Comparison of ENCODE assay signal across 1 cellular context in the genomic region with DNA sequence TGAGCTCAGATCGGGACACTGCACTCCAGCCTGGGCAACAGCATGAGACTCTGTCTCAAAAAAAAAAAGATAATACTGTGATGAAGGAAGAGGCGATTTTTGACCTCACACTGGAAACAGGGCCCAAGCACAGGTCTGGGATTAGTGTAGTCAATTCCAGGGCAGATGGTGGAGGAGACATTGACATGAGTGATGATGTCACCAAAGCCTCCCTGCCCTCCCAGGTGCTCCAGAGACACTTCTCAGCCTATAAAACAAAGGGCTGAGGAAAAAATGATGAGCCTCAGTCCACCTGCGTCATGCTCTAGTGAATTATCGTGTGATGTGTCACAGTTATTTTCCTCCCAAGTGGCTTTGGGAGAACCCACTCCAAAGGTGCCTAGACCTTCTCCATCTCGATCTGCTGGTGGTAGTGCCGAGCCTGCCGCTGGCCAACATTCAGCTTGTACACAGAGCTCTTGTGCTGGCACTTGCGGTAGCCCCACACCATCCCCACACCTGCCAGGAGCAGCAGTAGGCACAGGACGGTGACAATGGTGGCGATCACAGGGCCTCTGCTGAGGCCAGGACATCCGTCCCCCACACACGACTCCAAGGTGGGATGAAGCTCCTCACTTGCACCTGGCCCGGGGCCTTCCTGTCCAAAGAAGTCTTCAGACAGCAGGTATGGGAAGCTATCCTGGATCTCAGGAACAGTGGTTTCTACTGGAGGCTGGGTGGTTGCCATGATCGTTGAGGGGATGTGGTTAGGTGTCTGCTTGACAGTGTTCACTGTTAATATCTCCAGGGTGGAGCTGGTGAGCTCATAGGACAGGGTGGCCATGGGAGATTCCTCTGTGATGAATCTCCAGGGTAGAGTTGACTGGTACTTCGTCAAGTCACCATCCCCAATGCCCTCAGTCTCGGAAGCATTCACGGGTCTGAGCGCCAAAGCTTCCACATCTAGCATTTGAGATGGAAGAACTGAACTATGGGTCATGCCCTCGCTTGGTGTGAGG.
A peak's percentile ranks its signal among the peaks of the same experiment; 100 is the strongest.
TF ChIP-seq lines count a peak whose summit lies in the region.

No MANE protein-coding gene starts in this region.

TF ChIP-seq in K562, 482 proteins besides CTCF, POLR2A, EP300 and RAD21:
- TF ChIP-seq, protein P1, sequence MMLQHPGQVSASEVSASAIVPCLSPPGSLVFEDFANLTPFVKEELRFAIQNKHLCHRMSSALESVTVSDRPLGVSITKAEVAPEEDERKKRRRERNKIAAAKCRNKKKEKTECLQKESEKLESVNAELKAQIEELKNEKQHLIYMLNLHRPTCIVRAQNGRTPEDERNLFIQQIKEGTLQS (IDR thresholded peaks at IDR 0.05) = peak; percentile 49
- TF ChIP-seq, protein P1 (CRISPR knock-in tag; conservative IDR thresholded peaks at IDR 0.05) = no peak
- TF ChIP-seq, protein P2, sequence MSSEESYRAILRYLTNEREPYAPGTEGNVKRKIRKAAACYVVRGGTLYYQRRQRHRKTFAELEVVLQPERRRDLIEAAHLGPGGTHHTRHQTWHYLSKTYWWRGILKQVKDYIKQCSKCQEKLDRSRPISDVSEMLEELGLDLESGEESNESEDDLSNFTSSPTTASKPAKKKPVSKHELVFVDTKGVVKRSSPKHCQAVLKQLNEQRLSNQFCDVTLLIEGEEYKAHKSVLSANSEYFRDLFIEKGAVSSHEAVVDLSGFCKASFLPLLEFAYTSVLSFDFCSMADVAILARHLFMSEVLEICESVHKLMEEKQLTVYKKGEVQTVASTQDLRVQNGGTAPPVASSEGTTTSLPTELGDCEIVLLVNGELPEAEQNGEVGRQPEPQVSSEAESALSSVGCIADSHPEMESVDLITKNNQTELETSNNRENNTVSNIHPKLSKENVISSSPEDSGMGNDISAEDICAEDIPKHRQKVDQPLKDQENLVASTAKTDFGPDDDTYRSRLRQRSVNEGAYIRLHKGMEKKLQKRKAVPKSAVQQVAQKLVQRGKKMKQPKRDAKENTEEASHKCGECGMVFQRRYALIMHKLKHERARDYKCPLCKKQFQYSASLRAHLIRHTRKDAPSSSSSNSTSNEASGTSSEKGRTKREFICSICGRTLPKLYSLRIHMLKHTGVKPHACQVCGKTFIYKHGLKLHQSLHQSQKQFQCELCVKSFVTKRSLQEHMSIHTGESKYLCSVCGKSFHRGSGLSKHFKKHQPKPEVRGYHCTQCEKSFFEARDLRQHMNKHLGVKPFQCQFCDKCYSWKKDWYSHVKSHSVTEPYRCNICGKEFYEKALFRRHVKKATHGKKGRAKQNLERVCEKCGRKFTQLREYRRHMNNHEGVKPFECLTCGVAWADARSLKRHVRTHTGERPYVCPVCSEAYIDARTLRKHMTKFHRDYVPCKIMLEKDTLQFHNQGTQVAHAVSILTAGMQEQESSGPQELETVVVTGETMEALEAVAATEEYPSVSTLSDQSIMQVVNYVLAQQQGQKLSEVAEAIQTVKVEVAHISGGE (CRISPR knock-in tag; IDR thresholded peaks at IDR 0.05) = peak in 1 of 3 experiments; percentile 70; a peak in 2 of 6 replicates
- no peak for TF ChIP-seq XRCC4 (IDR thresholded peaks at IDR 0.05; ENCODE audit: extremely low read depth, insufficient read depth, insufficient read length)
